Comparison of ENCODE assay signal across 25 cellular contexts in the genomic region with DNA sequence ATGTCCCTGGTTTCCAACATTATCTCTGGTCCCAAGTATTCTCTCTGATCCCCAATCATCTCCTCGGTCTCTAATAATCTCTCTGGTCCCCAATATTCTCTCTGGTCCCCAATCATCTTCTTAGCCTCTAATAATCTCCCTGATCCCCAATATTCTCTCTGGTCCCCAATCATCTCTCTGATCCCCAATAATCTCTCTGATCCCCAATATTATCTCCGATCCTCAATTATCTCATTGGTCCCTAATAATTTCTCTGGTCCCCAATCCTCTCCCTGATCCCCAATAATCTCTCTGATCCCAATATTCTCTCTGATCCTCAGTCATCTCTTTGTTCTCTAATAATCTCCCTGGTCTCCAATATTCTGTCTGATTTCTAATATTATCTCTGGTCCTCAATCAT. TPM values are rescaled to one million over a fixed set of nuclear protein-coding genes. Genes with fewer than 3 reads are reported as not detected.
DNase-seq lines count a peak whose midpoint lies in the region; ATAC-seq, FAIRE-seq and TF ChIP-seq lines count a peak whose summit lies in the region.
"Had no signal": no experiment of that assay in that cellular context is flagged by ENCODE, and none has a peak within 500 bp of the region (broad histone marks: within the 10 kb centered on the region; RNA-seq: fewer than 3 reads in every experiment).

No MANE protein-coding gene starts in this region.

- peak overlapping the region; percentile 68 for H3K27ac Mint-ChIP-seq in activated CD4-positive, alpha-beta T cell treated with anti-CD3 and anti-CD28 coated beads, Interleukin-2, amount 10 ng/mL, durations not matched to agents 24 days and 14 days
- H3K27ac Mint-ChIP-seq in activated T-helper 2 cell treated with anti-CD3 and anti-CD28 coated beads, Interferon-gamma antibody, Interleukin-2, Interleukin-4, amounts not matched to agents 10 μg/mL and 5 μg/mL and 100 μg/mL, durations not matched to agents 14 hours and 24 hours and 36 hours = peak overlapping the region; percentile 14
- H3K27ac Mint-ChIP-seq in natural killer cell = peak overlapping the region; percentile 78 to 91
- H3K27ac Mint-ChIP-seq: nephron had no signal

- H3K36me3 Mint-ChIP-seq in activated CD4-positive, alpha-beta T cell treated with anti-CD3 and anti-CD28 coated beads, Interleukin-2, amount 10 ng/mL, durations not matched to agents 24 days and 14 days (ENCODE audit: low read depth) = peaks cover 52% of the 10 kb centered on the region
- H3K36me3 Mint-ChIP-seq in activated T-helper 2 cell treated with anti-CD3 and anti-CD28 coated beads, Interferon-gamma antibody, Interleukin-2, Interleukin-4, amounts not matched to agents 10 μg/mL and 5 μg/mL and 100 μg/mL, durations not matched to agents 14 hours and 24 hours and 36 hours (ENCODE audit: low read depth) = peaks cover 61% of the 10 kb centered on the region
- no peaks in the 10 kb centered on the region for H3K36me3 Mint-ChIP-seq in natural killer cell

- intact Hi-C loops in activated CD4-positive, alpha-beta T cell treated with anti-CD3 and anti-CD28 coated beads, Interleukin-2, amount 10 ng/mL, durations not matched to agents 24 days and 14 days (cut with micrococcal nuclease) = loop anchor here (2.0 kb wide), 1 partner anchor 14 kb away; no protein-coding TSS in a partner anchor
- intact Hi-C loops in activated T-helper 2 cell treated with anti-CD3 and anti-CD28 coated beads, Interferon-gamma antibody, Interleukin-2, Interleukin-4, amounts not matched to agents 10 μg/mL and 5 μg/mL and 100 μg/mL, durations not matched to agents 14 hours and 24 hours and 36 hours (cut with micrococcal nuclease) = no loop called here
- intact Hi-C loops in natural killer cell (cut with micrococcal nuclease) (loop anchor here (2.0 kb wide), 1 partner anchor 16 kb away; a partner anchor contains a TSS), dorsolateral prefrontal cortex (cut with DNase I) (no loop called here)

- no peak for ATAC-seq in natural killer cell
- ATAC-seq: foreskin keratinocyte, HepG2 had no signal

- H3K27ac ChIP-seq in dorsolateral prefrontal cortex = no peak overlapping the region
- H3K27ac ChIP-seq: cardiac muscle cell, foreskin keratinocyte, SJSA1 had no signal

- no peak overlapping the region for H3K4me3 Mint-ChIP-seq in activated CD4-positive, alpha-beta T cell treated with anti-CD3 and anti-CD28 coated beads, Interleukin-2, amount 10 ng/mL, durations not matched to agents 24 days and 14 days
- no peak overlapping the region for H3K4me3 Mint-ChIP-seq in activated T-helper 2 cell treated with anti-CD3 and anti-CD28 coated beads, Interferon-gamma antibody, Interleukin-2, Interleukin-4, amounts not matched to agents 10 μg/mL and 5 μg/mL and 100 μg/mL, durations not matched to agents 14 hours and 24 hours and 36 hours (ENCODE audit: low read depth)
- H3K4me3 Mint-ChIP-seq in natural killer cell = peak overlapping the region; percentile 13
- H3K4me3 Mint-ChIP-seq: nephron had no signal

- no peaks in the 10 kb centered on the region for H3K27me3 Mint-ChIP-seq in activated CD4-positive, alpha-beta T cell treated with anti-CD3 and anti-CD28 coated beads, Interleukin-2, amount 10 ng/mL, durations not matched to agents 24 days and 14 days
- no peaks in the 10 kb centered on the region for H3K27me3 Mint-ChIP-seq in activated T-helper 2 cell treated with anti-CD3 and anti-CD28 coated beads, Interferon-gamma antibody, Interleukin-2, Interleukin-4, amounts not matched to agents 10 μg/mL and 5 μg/mL and 100 μg/mL, durations not matched to agents 14 hours and 24 hours and 36 hours (ENCODE audit: low read depth)
- H3K27me3 Mint-ChIP-seq in natural killer cell (ENCODE audit: low read depth in 2 of 2) = no peaks in the 10 kb centered on the region

- no peak for TF ChIP-seq CTCF in natural killer cell (IDR thresholded peaks at IDR 0.05)
- TF ChIP-seq CTCF in dorsolateral prefrontal cortex (IDR thresholded peaks at IDR 0.05 in 54 of 56, conservative IDR thresholded peaks at IDR 0.05 in 2 of 56; ENCODE audit: low read depth in 1 of 56, partially characterized antibody in 56 of 56) = no peak

- FAIRE-seq in GM19239 (lab: Jason Lieb, UNC) = peak; percentile 85
- FAIRE-seq: A204.1, HepG2, keratinocyte had no signal

- no peaks in the 10 kb centered on the region for H3K9me3 Mint-ChIP-seq in activated CD4-positive, alpha-beta T cell treated with anti-CD3 and anti-CD28 coated beads, Interleukin-2, amount 10 ng/mL, durations not matched to agents 24 days and 14 days
- H3K9me3 Mint-ChIP-seq in activated T-helper 2 cell treated with anti-CD3 and anti-CD28 coated beads, Interferon-gamma antibody, Interleukin-2, Interleukin-4, amounts not matched to agents 10 μg/mL and 5 μg/mL and 100 μg/mL, durations not matched to agents 14 hours and 24 hours and 36 hours = peaks cover 14% of the 10 kb centered on the region
- H3K9me3 Mint-ChIP-seq in natural killer cell = no peaks in the 10 kb centered on the region

- DNase-seq in activated CD4-positive, alpha-beta T cell treated with anti-CD3 and anti-CD28 coated beads, Interleukin-2, amount 10 ng/mL, durations not matched to agents 24 days and 14 days = peak; percentile 7
- no peak for DNase-seq in activated CD4-positive, alpha-beta T cell treated with anti-CD3 and anti-CD28 coated beads, Interleukin-2, amount 50 U/mL, for 48 hours
- DNase-seq in GM19239 (ENCODE audit: insufficient read length, low spot score) (no peak), natural killer cell (no peak), NCI-H2196 (lab: John Stamatoyannopoulos, UW; ENCODE audit: unreplicated experiment) (no peak), dorsolateral prefrontal cortex (no peak)
- DNase-seq in activated T-helper 2 cell treated with anti-CD3 and anti-CD28 coated beads, Interferon-gamma antibody, Interleukin-2, Interleukin-4, amounts not matched to agents 10 μg/mL and 5 μg/mL and 100 μg/mL, durations not matched to agents 14 hours and 24 hours and 36 hours (ENCODE audit: low spot score) = no peak
- no peak for DNase-seq in activated CD8-positive, alpha-beta memory T cell treated with anti-CD3 and anti-CD28 coated beads, Interleukin-2, amount 50 U/mL, for 4 hours
- DNase-seq: activated CD4-positive, alpha-beta T cell treated with anti-CD3 and anti-CD28 coated beads for 1 hour; activated T-cell treated with anti-CD3 and anti-CD28 coated beads for 4 hours; amniotic stem cell; foreskin keratinocyte; hypothalamus; mammary epithelial cell; NCI-H146; NCI-H2227 treated with DMSO at 0.1 percent for 48 hours; stimulated activated CD4-positive, alpha-beta T cell treated with anti-CD3 and anti-CD28 coated beads, Interleukin-1b, Interleukin-23, amount 100 ng/mL, for 48 hours had no signal

- peaks cover 0 to 7% (median 0%) of the 10 kb centered on the region in 45 donors for H3K27me3 ChIP-seq in dorsolateral prefrontal cortex
- H3K27me3 ChIP-seq: cardiac muscle cell, foreskin keratinocyte, SJSA1 had no signal

- peaks cover 46% of the 10 kb centered on the region for H3K4me1 Mint-ChIP-seq in activated CD4-positive, alpha-beta T cell treated with anti-CD3 and anti-CD28 coated beads, Interleukin-2, amount 10 ng/mL, durations not matched to agents 24 days and 14 days
- H3K4me1 Mint-ChIP-seq in activated T-helper 2 cell treated with anti-CD3 and anti-CD28 coated beads, Interferon-gamma antibody, Interleukin-2, Interleukin-4, amounts not matched to agents 10 μg/mL and 5 μg/mL and 100 μg/mL, durations not matched to agents 14 hours and 24 hours and 36 hours (ENCODE audit: low read depth) = peaks cover 49% of the 10 kb centered on the region
- H3K4me1 Mint-ChIP-seq in natural killer cell = peaks cover 48 to 57% of the 10 kb centered on the region in 2 donors
- H3K4me1 Mint-ChIP-seq: nephron had no signal

- H3K4me3 ChIP-seq in dorsolateral prefrontal cortex = no peak overlapping the region
- H3K4me3 ChIP-seq: cardiac muscle cell, SJSA1 had no signal

RNA-seq across cellular contexts. Expression of a gene that starts 16.6 kb away (rescaled TPM):
- total RNA-seq in activated CD4-positive, alpha-beta T cell treated with anti-CD3 and anti-CD28 coated beads, Interleukin-2, amount 10 ng/mL, durations not matched to agents 24 days and 14 days = 19.1 and 19.5 TPM in 2 replicates
- 33.1 and 34.5 TPM in 2 replicates for total RNA-seq in activated T-helper 2 cell treated with anti-CD3 and anti-CD28 coated beads, Interferon-gamma antibody, Interleukin-2, Interleukin-4, amounts not matched to agents 10 μg/mL and 5 μg/mL and 100 μg/mL, durations not matched to agents 14 hours and 24 hours and 36 hours
- total RNA-seq in natural killer cell (100 to 1,000 TPM in 2 of 3 donors, 10 to 100 TPM in 1; 73.7 to 114 (median 107) TPM), dorsolateral prefrontal cortex (1 to 10 TPM in 1 of 120 experiments, under 1 TPM in 80, not detected in 39; 0.10 to 1.3 (median 0.23) TPM)
- total RNA-seq: cardiac muscle cell, epithelial cell of proximal tubule, foreskin keratinocyte, mammary epithelial cell, MCF 10A, SJSA1 had no signal

Comparison
In these comparisons a context has a peak if more than half of its experiments do, and no peak if none do; other contexts are left out.
1. H3K27ac Mint-ChIP-seq: peak in every context shown above with its lines; median percentile 84 in natural killer cell; 68 in activated CD4-positive, alpha-beta T cell treated with anti-CD3 and anti-CD28 coated beads, Interleukin-2, amount 10 ng/mL, durations not matched to agents 24 days and 14 days; 14 in activated T-helper 2 cell treated with anti-CD3 and anti-CD28 coated beads, Interferon-gamma antibody, Interleukin-2, Interleukin-4, amounts not matched to agents 10 μg/mL and 5 μg/mL and 100 μg/mL, durations not matched to agents 14 hours and 24 hours and 36 hours.
2. intact Hi-C loops: an anchor here in activated CD4-positive, alpha-beta T cell treated with anti-CD3 and anti-CD28 coated beads, Interleukin-2, amount 10 ng/mL, durations not matched to agents 24 days and 14 days (2.0 kb wide) and natural killer cell (2.0 kb wide); none called in activated T-helper 2 cell treated with anti-CD3 and anti-CD28 coated beads, Interferon-gamma antibody, Interleukin-2, Interleukin-4, amounts not matched to agents 10 μg/mL and 5 μg/mL and 100 μg/mL, durations not matched to agents 14 hours and 24 hours and 36 hours and dorsolateral prefrontal cortex.